ENCODE assay signal across 8 cellular contexts in the genomic region with DNA sequence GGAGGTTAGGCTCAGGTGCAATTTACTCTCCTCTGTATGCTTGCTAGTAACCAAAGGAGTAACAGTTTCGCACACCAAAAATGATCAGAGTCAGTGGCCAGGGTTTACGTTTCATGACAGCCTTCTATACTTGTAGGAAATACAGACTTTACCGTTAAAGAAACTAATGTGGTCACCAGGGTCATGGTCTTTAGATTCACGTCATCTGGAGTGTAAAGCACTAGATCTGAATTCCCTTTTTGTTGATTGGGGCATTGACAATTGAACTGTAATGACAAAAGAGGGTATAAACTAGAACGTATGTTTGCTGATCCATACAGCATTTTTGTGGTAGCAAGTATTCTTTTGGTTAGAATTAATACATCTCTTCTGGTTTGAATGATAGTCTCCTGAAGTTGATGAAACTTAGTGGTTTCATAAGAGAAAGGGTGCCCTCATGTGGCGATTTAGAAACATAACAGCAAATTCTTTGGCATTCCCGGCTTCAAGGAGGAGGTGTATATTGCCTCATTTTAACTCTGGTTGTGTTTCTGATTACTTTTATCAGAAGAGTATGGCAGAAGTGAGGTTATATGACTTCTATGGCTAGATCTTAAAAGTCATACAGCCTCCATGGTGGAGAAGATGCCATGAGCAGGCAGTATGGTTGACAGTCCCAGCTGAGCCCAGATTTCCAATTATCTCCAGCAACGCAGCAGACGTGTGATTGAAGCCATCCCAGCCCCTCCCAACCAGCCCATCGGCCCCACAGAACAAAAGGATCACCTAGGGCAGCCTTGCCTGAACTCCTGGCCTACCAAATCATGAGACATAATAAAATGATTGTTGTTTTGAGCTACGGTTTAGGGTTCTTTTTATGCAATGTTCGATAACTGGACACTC. TPM values are rescaled to one million over a fixed set of nuclear protein-coding genes. Genes with fewer than 3 reads are reported as not detected.
A peak's percentile ranks its signal among the peaks of the same experiment; 100 is the strongest.
DNase-seq lines count a peak whose midpoint lies in the region; ATAC-seq, FAIRE-seq and TF ChIP-seq lines count a peak whose summit lies in the region.

No MANE protein-coding gene starts in this region.

- TF ChIP-seq CTCF in GM06990 (IDR thresholded peaks at IDR 0.05; ENCODE audit: insufficient read depth, low read length, poor library complexity, severe bottlenecking) (peak; percentile 50), HCT116 (IDR thresholded peaks at IDR 0.05 in 2 of 3, conservative IDR thresholded peaks at IDR 0.05 in 1 of 3; ENCODE audit: borderline replicate concordance in 1 of 3, insufficient read depth in 1 of 3, low read depth in 2 of 3, low read length in 2 of 3) (peak; percentile 52 to 88 (median 79)), LNCaP clone FGC (IDR thresholded peaks at IDR 0.05; ENCODE audit: control insufficient read depth, extremely low read depth, insufficient read depth) (peak; percentile 59), Panc1 (IDR thresholded peaks at IDR 0.05) (peak; percentile 75), gastrocnemius medialis (IDR thresholded peaks at IDR 0.05 in 4 of 5, conservative IDR thresholded peaks at IDR 0.05 in 1 of 5) (peak; percentile 42 to 70 (median 63))

- TF ChIP-seq RAD21 in HCT116 (IDR thresholded peaks at IDR 0.05; ENCODE audit: low read depth), result peak; percentile 95

- H3K4me3 ChIP-seq in GM06990 (replicated peaks; ENCODE audit: low read depth, low read length) (no peak overlapping the region), HCT116 (replicated peaks in 1 of 2; ENCODE audit: low read depth in 1 of 2, low read length in 2 of 2) (peak overlapping the region; percentile 20 to 38), LNCaP clone FGC (ENCODE audit: low read depth, low read length) (no peak overlapping the region), Panc1 (ENCODE audit: low read depth in 2 of 2, low read length in 2 of 2) (peak overlapping the region in 1 of 2 experiments; percentile 33; a peak in 2 of 4 replicates), gastrocnemius medialis (no peak overlapping the region)

- RAD21 ChIA-PET in HCT116 (lab: Charles Lee; ENCODE audit: low non-redundant PET in 1 of 2, low total read pairs in 2 of 2, uncharacterized antibody in 2 of 2, unreplicated experiment in 2 of 2), result interaction anchor here (0.7 to 1.7 kb wide), 5 partner anchors 118 to 635 kb away, joined by 3 to 7 read pairs (median 3); no protein-coding TSS in a partner anchor

- H3K4me1 ChIP-seq in HCT116 (ENCODE audit: control insufficient read depth in 1 of 2, insufficient read depth in 2 of 2, low read length in 2 of 2) (peaks cover 13 to 35% of the 10 kb centered on the region in 2 experiments), Panc1 (ENCODE audit: control insufficient read depth, insufficient read depth, low read length) (peaks cover 36% of the 10 kb centered on the region), gastrocnemius medialis (no peaks in the 10 kb centered on the region)

- CTCF ChIA-PET in HCT116 (lab: Charles Lee) (interaction anchor here (1.1 to 1.8 kb wide), 8 partner anchors 23 to 634 kb away, joined by 3 to 13 read pairs (median 7); no protein-coding TSS in a partner anchor), Panc1 (lab: Charles Lee) (interaction anchor here (0.7 to 1.4 kb wide), 10 partner anchors 12 to 171 kb away, joined by 3 to 9 read pairs (median 4); no protein-coding TSS in a partner anchor)

- POLR2A ChIA-PET in HCT116 (lab: Charles Lee) (no interaction called here), Panc1 (lab: Charles Lee) (interaction anchor here (0.6 to 0.7 kb wide), 2 partner anchors 88 to 147 kb away, joined by 3 to 7 read pairs; no protein-coding TSS in a partner anchor)

- DNase-seq in GM06990 (ENCODE audit: extremely low read depth, insufficient read length), result peak; percentile 56
- DNase-seq in HCT116 (ENCODE audit: low read depth, low spot score), result peak; percentile 81
- DNase-seq in LNCaP clone FGC (ENCODE audit: low read depth), result peak; percentile 70
- DNase-seq in Panc1 (ENCODE audit: low read depth, low spot score), result peak; percentile 73
- peak; percentile 90 for DNase-seq in astrocyte of the hippocampus (ENCODE audit: low read depth, low spot score)
- DNase-seq in hippocampal formation (lab: John Stamatoyannopoulos, UW), result peak; percentile 8 to 95
- DNase-seq in gastrocnemius medialis, result peak in 1 of 2 donors; percentile 13

- intact Hi-C loops in HCT116 (cut with micrococcal nuclease) (loop anchor here (1.0 to 10.0 kb wide), 6 partner anchors 105 to 481 kb away; no protein-coding TSS in a partner anchor), Panc1 (cut with micrococcal nuclease; ENCODE audit: unreplicated experiment) (loop anchor here (1.0 to 5.0 kb wide), 5 partner anchors 43 to 172 kb away; a partner anchor contains a TSS), gastrocnemius medialis (cut with DNase I; ENCODE audit: low total_unique reads) (loop anchor here (1.0 to 2.0 kb wide), 4 partner anchors 73 to 207 kb away; no protein-coding TSS in a partner anchor)

- TF ChIP-seq POLR2A in HCT116 (IDR thresholded peaks at IDR 0.05; ENCODE audit: borderline replicate concordance, extremely low read depth, insufficient read depth, insufficient read length) (no peak), gastrocnemius medialis (IDR thresholded peaks at IDR 0.05) (no peak)

- in situ Hi-C loops in Panc1 (cut with HindIII; ENCODE audit: low pct_unique_long_range_greater_than_20kb, low sequenced_read_pairs), result no loop called here
- in situ Hi-C loops in gastrocnemius medialis (cut with MboI; ENCODE audit: low sequenced_read_pairs in 4 of 4), result loop anchor here (5.0 to 25.0 kb wide), 7 partner anchors 108 to 211 kb away; a partner anchor contains a TSS

- no peaks in the 10 kb centered on the region for H4K20me1 ChIP-seq in HCT116 (ENCODE audit: insufficient read depth)

- H3K4me2 ChIP-seq in HCT116 (ENCODE audit: low read length), result peak overlapping the region; percentile 69

- FAIRE-seq in A204.1 (lab: Jason Lieb, UNC), result peak; percentile 98

- H3K36me3 ChIP-seq in GM06990 (ENCODE audit: control insufficient read depth, insufficient read depth, low read length) (no peaks in the 10 kb centered on the region), HCT116 (ENCODE audit: control insufficient read depth in 1 of 2, insufficient read depth in 2 of 2, low read length in 2 of 2) (no peaks in the 10 kb centered on the region), Panc1 (ENCODE audit: control insufficient read depth, insufficient read depth, low read length) (no peaks in the 10 kb centered on the region), gastrocnemius medialis (no peaks in the 10 kb centered on the region)

- BruUV-seq in HCT116 (replicated peaks; lab: Mats Ljungman, UMichigan) (no TSS peak), Panc1 (replicated peaks; lab: Mats Ljungman, UMichigan) (no TSS peak)

- H3K27ac ChIP-seq in HCT116 (ENCODE audit: low read depth, low read length) (no peak overlapping the region), Panc1 (ENCODE audit: low read length) (peak overlapping the region; percentile 95), gastrocnemius medialis (no peak overlapping the region)

- no peak overlapping the region for H3K9ac ChIP-seq in HCT116 (ENCODE audit: low read length)

- peak overlapping the region; percentile 98 for H2AFZ ChIP-seq in HCT116 (ENCODE audit: low read depth, low read length, poor library complexity, severe bottlenecking)

- ATAC-seq in HCT116 (peak; percentile 81), Panc1 (peak; percentile 85), gastrocnemius medialis (peak; percentile 78 to 83)

- no peaks in the 10 kb centered on the region for H3K9me3 ChIP-seq in HCT116 (ENCODE audit: control insufficient read depth in 1 of 2, insufficient read depth in 1 of 2, low read depth in 1 of 2, low read length in 2 of 2)
- no peaks in the 10 kb centered on the region for H3K9me3 ChIP-seq in Panc1 (ENCODE audit: control insufficient read depth, insufficient read depth, low read depth, low read length)
- H3K9me3 ChIP-seq in gastrocnemius medialis, result no peaks in the 10 kb centered on the region

- H3K9me2 ChIP-seq in HCT116 (ENCODE audit: insufficient read depth), result no peaks in the 10 kb centered on the region

- no peaks in the 10 kb centered on the region for H3K27me3 ChIP-seq in GM06990 (replicated peaks; ENCODE audit: control insufficient read depth, insufficient read depth, low read length)
- H3K27me3 ChIP-seq in HCT116 (ENCODE audit: insufficient read depth, low read length), result no peaks in the 10 kb centered on the region
- no peaks in the 10 kb centered on the region for H3K27me3 ChIP-seq in Panc1 (ENCODE audit: control insufficient read depth, insufficient read depth, low read length)
- H3K27me3 ChIP-seq in gastrocnemius medialis, result peaks cover 0 to 4% (median 0%) of the 10 kb centered on the region in 3 donors

- H3K79me2 ChIP-seq in HCT116 (ENCODE audit: insufficient read depth, low read length), result no peaks in the 10 kb centered on the region

TF ChIP-seq in HCT116, 20 proteins besides CTCF, POLR2A, EP300 and RAD21:
- TF ChIP-seq YY1 (IDR thresholded peaks at IDR 0.05; ENCODE audit: extremely low read depth, insufficient replicate concordance, low read depth, low read length) (no peak), CEBPB (IDR thresholded peaks at IDR 0.05; ENCODE audit: low read depth) (0 out of 2 replicates have a peak, but pooled peaks have one; percentile 21), JUND (IDR thresholded peaks at IDR 0.05) (no peak), FOSL1 (IDR thresholded peaks at IDR 0.05; ENCODE audit: low read depth) (no peak), EGR1 (IDR thresholded peaks at IDR 0.05; ENCODE audit: low read depth) (no peak)

RNA-seq across cellular contexts. Expression of a gene that starts 35.1 kb away (rescaled TPM):
- 0.61 TPM for total RNA-seq in HCT116 (2021; ENCODE audit: unreplicated experiment)
- polyA plus RNA-seq in HCT116 (2012), result 0.39 and 1.0 TPM in 2 replicates
- total RNA-seq in Panc1 (2021; ENCODE audit: unreplicated experiment), result 2.7 TPM
- 1.7 TPM for polyA plus RNA-seq in Panc1 (2012; ENCODE audit: insufficient read length)
- not detected for total RNA-seq in gastrocnemius medialis

RNA-seq across cellular contexts. Expression of a gene that starts 42.8 kb away (rescaled TPM):
- 217 TPM for total RNA-seq in HCT116 (2021; ENCODE audit: unreplicated experiment)
- 189 and 220 TPM in 2 replicates for polyA plus RNA-seq in HCT116 (2012)
- 383 TPM for total RNA-seq in Panc1 (2021; ENCODE audit: unreplicated experiment)
- 252 TPM for polyA plus RNA-seq in Panc1 (2012; ENCODE audit: insufficient read length)
- total RNA-seq in gastrocnemius medialis, result 10 to 100 TPM; 12.5 to 38.0 (median 22.6) TPM

Comparison
In these comparisons a context has a peak if more than half of its experiments do, and no peak if none do; other contexts are left out.
1. H3K4me3 ChIP-seq: peak in HCT116 (2 of 2); none in GM06990 (single experiment), LNCaP clone FGC (single experiment) and gastrocnemius medialis (0 of 4).
2. Peak in every context shown above with its lines, with median percentiles within 50 percentile points of each other: CTCF ChIP-seq and ATAC-seq.